In the genomic region with DNA sequence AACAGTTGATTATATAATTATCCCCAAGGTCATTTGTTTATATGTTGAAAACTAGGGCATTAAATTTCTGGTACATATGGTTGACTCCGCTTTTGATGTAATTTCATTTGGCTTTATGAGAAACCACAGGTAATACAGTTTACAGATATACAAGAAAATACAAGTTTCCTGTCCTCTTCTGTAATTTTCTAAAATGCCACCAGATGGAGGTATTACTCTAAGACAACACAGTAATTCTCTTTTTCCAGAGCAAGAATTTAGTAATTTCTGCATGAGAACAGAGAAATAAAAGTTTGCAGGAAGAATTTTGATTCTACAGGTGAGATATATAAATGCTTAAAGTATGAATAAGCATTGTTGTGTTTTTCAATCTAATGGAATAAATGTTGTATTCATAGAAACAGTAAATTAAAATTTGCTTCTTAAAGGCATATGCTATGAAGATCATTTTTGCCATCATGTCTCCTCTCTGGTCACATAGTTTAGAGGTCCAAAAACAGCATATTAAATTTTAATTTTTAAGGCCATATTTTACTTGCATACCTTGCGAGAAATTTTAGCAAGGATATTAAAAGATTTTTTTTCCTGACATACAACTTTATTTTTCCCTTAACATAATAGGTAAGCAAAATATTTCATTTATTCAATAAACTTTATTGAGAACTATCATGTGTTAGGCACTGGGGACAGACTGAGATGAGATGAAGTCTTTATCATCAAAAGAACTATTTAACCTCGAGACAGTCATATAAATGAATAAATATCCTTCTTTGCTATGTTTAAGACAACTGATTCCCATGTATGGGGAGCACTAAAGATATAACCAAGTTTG, we compare ENCODE assay signal across 8 cellular contexts. TPM values are rescaled to one million over a fixed set of nuclear protein-coding genes. Genes with fewer than 3 reads are reported as not detected.
A peak's percentile ranks its signal among the peaks of the same experiment; 100 is the strongest.
DNase-seq lines count a peak whose midpoint lies in the region; ATAC-seq, FAIRE-seq and TF ChIP-seq lines count a peak whose summit lies in the region.

No MANE protein-coding gene starts in this region.

- no peak overlapping the region for H3K27ac Mint-ChIP-seq in osteocyte (ENCODE audit: unreplicated experiment)

- H3K36me3 Mint-ChIP-seq in osteocyte (ENCODE audit: unreplicated experiment) = peaks cover 10% of the 10 kb centered on the region

- FAIRE-seq in A204.1 (lab: Jason Lieb, UNC) (peak; percentile 97), RCC 7860 (lab: Jason Lieb, UNC) (peak; percentile 58)

- intact Hi-C loops in sciatic nerve (cut with DNase I) = loop anchor here (10.0 kb wide), 1 partner anchor 129 kb away; no protein-coding TSS in a partner anchor

- H3K27me3 Mint-ChIP-seq in osteocyte (ENCODE audit: unreplicated experiment) = no peaks in the 10 kb centered on the region

- no peaks in the 10 kb centered on the region for H3K9me3 Mint-ChIP-seq in osteocyte (ENCODE audit: unreplicated experiment)

- TF ChIP-seq CTCF in epithelial cell of proximal tubule (conservative IDR thresholded peaks at IDR 0.05; ENCODE audit: low read depth, low read length) = peak; percentile 61
- peak; percentile 74 for TF ChIP-seq CTCF in osteocyte (IDR thresholded peaks at IDR 0.05)

- ATAC-seq in HG03066 (IDR thresholded peaks at IDR 0.05; ENCODE audit: low read depth, unreplicated experiment) = peak; percentile 55
- no peak for ATAC-seq in sciatic nerve

- H3K4me3 Mint-ChIP-seq in osteocyte (ENCODE audit: unreplicated experiment) = no peak overlapping the region

- H3K4me3 ChIP-seq in epithelial cell of proximal tubule (ENCODE audit: low read depth, low read length) = no peak overlapping the region

- peaks cover 16% of the 10 kb centered on the region for H3K4me1 Mint-ChIP-seq in osteocyte (ENCODE audit: unreplicated experiment)

- in situ Hi-C loops in G401 (cut with HindIII; ENCODE audit: low sequenced_read_pairs) = no loop called here

- DNase-seq in G401 (ENCODE audit: low spot score) (peak; percentile 76), RCC 7860 (ENCODE audit: low spot score) (peak; percentile 7), epithelial cell of proximal tubule (ENCODE audit: low read depth) (no peak), osteocyte (ENCODE audit: extremely low spot score, unreplicated experiment) (no peak), mesenteric fat pad (ENCODE audit: low spot score) (no peak), sciatic nerve (ENCODE audit: low spot score) (no peak)

RNA-seq across cellular contexts. Expression of a gene that starts 22.7 kb away (rescaled TPM):
- total RNA-seq in G401 (2014; rRNA removed; shearing (Covaris generic)) = 38.9 and 65.4 TPM in 2 replicates
- total RNA-seq in epithelial cell of proximal tubule (16.8 and 32.3 TPM in 2 replicates), osteocyte (28.3 and 32.6 TPM in 2 replicates), mesenteric fat pad (62.2 TPM), sciatic nerve (58.0 TPM)

Comparison
In these comparisons a context has a peak if more than half of its experiments do, and no peak if none do; other contexts are left out.
1. DNase-seq: peak in G401 (single experiment) and RCC 7860 (single experiment); none in epithelial cell of proximal tubule (single experiment), osteocyte (single experiment), mesenteric fat pad (single experiment) and sciatic nerve (single experiment).